In the genomic region with DNA sequence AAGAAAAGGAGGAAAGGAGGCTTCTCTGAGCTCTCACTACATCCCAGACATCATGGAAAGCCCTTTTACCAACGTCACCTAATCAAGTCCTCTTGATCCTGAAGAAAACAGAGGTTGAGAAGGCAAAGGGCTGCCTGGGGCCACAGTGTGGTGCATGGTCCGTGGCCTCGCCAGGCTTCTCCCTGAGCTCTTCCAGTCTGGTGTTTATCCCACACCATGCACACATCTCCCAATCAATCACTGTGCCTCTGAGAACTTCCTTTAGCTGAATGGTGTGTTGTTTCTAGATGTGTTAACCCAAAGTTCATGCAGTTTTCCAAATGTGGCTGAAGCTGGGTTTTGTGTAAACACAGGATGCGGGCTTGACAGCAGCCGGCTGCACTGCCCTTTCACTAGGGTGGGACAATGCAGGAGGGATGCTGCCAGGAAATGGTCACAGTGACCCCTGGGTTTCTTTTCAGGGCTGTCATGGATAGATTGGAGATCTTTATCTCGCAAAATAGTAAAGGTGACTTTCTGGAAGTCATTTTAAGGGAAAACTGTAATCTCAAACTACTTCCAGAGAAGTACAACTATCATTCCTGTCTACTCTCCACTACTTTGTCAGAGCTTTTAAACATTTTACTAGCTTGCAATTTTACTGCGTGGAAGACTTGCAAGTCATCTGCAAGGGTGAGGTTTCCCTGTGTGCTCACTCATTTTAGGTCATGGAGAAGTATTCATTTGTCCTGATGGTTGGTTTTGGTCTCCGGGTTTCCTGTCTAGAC, we compare ENCODE assay signal across 1 cellular context.
TF ChIP-seq lines count a peak whose summit lies in the region.

No MANE protein-coding gene starts in this region.

TF ChIP-seq in HepG2, 621 proteins besides CTCF, POLR2A, EP300 and RAD21 (continued from another document and continues in another):
- TF ChIP-seq, protein P1, sequence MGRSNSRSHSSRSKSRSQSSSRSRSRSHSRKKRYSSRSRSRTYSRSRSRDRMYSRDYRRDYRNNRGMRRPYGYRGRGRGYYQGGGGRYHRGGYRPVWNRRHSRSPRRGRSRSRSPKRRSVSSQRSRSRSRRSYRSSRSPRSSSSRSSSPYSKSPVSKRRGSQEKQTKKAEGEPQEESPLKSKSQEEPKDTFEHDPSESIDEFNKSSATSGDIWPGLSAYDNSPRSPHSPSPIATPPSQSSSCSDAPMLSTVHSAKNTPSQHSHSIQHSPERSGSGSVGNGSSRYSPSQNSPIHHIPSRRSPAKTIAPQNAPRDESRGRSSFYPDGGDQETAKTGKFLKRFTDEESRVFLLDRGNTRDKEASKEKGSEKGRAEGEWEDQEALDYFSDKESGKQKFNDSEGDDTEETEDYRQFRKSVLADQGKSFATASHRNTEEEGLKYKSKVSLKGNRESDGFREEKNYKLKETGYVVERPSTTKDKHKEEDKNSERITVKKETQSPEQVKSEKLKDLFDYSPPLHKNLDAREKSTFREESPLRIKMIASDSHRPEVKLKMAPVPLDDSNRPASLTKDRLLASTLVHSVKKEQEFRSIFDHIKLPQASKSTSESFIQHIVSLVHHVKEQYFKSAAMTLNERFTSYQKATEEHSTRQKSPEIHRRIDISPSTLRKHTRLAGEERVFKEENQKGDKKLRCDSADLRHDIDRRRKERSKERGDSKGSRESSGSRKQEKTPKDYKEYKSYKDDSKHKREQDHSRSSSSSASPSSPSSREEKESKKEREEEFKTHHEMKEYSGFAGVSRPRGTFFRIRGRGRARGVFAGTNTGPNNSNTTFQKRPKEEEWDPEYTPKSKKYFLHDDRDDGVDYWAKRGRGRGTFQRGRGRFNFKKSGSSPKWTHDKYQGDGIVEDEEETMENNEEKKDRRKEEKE (IDR thresholded peaks at IDR 0.05): no peak
- TF ChIP-seq ZNF660 (CRISPR knock-in tag; IDR thresholded peaks at IDR 0.05; ENCODE audit: borderline replicate concordance, low read depth): no peak
- TF ChIP-seq NCOA2 (CRISPR knock-in tag; IDR thresholded peaks at IDR 0.05): peak; percentile 99
- TF ChIP-seq NKX3-1 (CRISPR knock-in tag; IDR thresholded peaks at IDR 0.05): peak; percentile 61; the same call in 1 of the 2 replicates
- TF ChIP-seq ZKSCAN8 (CRISPR knock-in tag; IDR thresholded peaks at IDR 0.05; ENCODE audit: borderline replicate concordance): peak; percentile 98
- TF ChIP-seq ZNF547 (CRISPR knock-in tag; IDR thresholded peaks at IDR 0.05): peak; percentile 58; the same call in 1 of the 2 replicates
- no peak for TF ChIP-seq SRSF4 (IDR thresholded peaks at IDR 0.05; ENCODE audit: low read depth, low read length, poor library complexity, severe bottlenecking)
- peak; percentile 95; the same call in 1 of the 2 replicates for TF ChIP-seq ZNF772 (CRISPR knock-in tag; IDR thresholded peaks at IDR 0.05)
- TF ChIP-seq, protein P2, sequence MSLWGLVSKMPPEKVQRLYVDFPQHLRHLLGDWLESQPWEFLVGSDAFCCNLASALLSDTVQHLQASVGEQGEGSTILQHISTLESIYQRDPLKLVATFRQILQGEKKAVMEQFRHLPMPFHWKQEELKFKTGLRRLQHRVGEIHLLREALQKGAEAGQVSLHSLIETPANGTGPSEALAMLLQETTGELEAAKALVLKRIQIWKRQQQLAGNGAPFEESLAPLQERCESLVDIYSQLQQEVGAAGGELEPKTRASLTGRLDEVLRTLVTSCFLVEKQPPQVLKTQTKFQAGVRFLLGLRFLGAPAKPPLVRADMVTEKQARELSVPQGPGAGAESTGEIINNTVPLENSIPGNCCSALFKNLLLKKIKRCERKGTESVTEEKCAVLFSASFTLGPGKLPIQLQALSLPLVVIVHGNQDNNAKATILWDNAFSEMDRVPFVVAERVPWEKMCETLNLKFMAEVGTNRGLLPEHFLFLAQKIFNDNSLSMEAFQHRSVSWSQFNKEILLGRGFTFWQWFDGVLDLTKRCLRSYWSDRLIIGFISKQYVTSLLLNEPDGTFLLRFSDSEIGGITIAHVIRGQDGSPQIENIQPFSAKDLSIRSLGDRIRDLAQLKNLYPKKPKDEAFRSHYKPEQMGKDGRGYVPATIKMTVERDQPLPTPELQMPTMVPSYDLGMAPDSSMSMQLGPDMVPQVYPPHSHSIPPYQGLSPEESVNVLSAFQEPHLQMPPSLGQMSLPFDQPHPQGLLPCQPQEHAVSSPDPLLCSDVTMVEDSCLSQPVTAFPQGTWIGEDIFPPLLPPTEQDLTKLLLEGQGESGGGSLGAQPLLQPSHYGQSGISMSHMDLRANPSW (CRISPR knock-in tag; IDR thresholded peaks at IDR 0.05; ENCODE audit: borderline replicate concordance): peak; percentile 91; the same call in 1 of the 2 replicates
- peak; percentile 99 for TF ChIP-seq MEIS1 (CRISPR knock-in tag; IDR thresholded peaks at IDR 0.05; ENCODE audit: borderline replicate concordance)
- TF ChIP-seq, protein P3, sequence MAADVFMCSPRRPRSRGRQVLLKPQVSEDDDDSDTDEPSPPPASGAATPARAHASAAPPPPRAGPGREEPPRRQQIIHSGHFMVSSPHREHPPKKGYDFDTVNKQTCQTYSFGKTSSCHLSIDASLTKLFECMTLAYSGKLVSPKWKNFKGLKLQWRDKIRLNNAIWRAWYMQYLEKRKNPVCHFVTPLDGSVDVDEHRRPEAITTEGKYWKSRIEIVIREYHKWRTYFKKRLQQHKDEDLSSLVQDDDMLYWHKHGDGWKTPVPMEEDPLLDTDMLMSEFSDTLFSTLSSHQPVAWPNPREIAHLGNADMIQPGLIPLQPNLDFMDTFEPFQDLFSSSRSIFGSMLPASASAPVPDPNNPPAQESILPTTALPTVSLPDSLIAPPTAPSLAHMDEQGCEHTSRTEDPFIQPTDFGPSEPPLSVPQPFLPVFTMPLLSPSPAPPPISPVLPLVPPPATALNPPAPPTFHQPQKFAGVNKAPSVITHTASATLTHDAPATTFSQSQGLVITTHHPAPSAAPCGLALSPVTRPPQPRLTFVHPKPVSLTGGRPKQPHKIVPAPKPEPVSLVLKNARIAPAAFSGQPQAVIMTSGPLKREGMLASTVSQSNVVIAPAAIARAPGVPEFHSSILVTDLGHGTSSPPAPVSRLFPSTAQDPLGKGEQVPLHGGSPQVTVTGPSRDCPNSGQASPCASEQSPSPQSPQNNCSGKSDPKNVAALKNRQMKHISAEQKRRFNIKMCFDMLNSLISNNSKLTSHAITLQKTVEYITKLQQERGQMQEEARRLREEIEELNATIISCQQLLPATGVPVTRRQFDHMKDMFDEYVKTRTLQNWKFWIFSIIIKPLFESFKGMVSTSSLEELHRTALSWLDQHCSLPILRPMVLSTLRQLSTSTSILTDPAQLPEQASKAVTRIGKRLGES (CRISPR knock-in tag; IDR thresholded peaks at IDR 0.05; ENCODE audit: borderline replicate concordance): no peak
- TF ChIP-seq ZNF260 (CRISPR knock-in tag; IDR thresholded peaks at IDR 0.05; ENCODE audit: borderline replicate concordance, low read depth): no peak
- TF ChIP-seq ZBTB20 (CRISPR knock-in tag; IDR thresholded peaks at IDR 0.05; ENCODE audit: borderline replicate concordance, low read depth): peak; percentile 80; the same call in 1 of the 2 replicates
- TF ChIP-seq, protein P4, sequence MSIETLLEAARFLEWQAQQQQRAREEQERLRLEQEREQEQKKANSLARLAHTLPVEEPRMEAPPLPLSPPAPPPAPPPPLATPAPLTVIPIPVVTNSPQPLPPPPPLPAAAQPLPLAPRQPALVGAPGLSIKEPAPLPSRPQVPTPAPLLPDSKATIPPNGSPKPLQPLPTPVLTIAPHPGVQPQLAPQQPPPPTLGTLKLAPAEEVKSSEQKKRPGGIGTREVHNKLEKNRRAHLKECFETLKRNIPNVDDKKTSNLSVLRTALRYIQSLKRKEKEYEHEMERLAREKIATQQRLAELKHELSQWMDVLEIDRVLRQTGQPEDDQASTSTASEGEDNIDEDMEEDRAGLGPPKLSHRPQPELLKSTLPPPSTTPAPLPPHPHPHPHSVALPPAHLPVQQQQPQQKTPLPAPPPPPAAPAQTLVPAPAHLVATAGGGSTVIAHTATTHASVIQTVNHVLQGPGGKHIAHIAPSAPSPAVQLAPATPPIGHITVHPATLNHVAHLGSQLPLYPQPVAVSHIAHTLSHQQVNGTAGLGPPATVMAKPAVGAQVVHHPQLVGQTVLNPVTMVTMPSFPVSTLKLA (IDR thresholded peaks at IDR 0.05): peak; percentile 55
- TF ChIP-seq, protein P5, sequence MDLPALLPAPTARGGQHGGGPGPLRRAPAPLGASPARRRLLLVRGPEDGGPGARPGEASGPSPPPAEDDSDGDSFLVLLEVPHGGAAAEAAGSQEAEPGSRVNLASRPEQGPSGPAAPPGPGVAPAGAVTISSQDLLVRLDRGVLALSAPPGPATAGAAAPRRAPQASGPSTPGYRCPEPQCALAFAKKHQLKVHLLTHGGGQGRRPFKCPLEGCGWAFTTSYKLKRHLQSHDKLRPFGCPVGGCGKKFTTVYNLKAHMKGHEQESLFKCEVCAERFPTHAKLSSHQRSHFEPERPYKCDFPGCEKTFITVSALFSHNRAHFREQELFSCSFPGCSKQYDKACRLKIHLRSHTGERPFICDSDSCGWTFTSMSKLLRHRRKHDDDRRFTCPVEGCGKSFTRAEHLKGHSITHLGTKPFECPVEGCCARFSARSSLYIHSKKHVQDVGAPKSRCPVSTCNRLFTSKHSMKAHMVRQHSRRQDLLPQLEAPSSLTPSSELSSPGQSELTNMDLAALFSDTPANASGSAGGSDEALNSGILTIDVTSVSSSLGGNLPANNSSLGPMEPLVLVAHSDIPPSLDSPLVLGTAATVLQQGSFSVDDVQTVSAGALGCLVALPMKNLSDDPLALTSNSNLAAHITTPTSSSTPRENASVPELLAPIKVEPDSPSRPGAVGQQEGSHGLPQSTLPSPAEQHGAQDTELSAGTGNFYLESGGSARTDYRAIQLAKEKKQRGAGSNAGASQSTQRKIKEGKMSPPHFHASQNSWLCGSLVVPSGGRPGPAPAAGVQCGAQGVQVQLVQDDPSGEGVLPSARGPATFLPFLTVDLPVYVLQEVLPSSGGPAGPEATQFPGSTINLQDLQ (CRISPR knock-in tag; IDR thresholded peaks at IDR 0.05): peak; percentile 58; the same call in 1 of the 2 replicates
- TF ChIP-seq, protein P6, sequence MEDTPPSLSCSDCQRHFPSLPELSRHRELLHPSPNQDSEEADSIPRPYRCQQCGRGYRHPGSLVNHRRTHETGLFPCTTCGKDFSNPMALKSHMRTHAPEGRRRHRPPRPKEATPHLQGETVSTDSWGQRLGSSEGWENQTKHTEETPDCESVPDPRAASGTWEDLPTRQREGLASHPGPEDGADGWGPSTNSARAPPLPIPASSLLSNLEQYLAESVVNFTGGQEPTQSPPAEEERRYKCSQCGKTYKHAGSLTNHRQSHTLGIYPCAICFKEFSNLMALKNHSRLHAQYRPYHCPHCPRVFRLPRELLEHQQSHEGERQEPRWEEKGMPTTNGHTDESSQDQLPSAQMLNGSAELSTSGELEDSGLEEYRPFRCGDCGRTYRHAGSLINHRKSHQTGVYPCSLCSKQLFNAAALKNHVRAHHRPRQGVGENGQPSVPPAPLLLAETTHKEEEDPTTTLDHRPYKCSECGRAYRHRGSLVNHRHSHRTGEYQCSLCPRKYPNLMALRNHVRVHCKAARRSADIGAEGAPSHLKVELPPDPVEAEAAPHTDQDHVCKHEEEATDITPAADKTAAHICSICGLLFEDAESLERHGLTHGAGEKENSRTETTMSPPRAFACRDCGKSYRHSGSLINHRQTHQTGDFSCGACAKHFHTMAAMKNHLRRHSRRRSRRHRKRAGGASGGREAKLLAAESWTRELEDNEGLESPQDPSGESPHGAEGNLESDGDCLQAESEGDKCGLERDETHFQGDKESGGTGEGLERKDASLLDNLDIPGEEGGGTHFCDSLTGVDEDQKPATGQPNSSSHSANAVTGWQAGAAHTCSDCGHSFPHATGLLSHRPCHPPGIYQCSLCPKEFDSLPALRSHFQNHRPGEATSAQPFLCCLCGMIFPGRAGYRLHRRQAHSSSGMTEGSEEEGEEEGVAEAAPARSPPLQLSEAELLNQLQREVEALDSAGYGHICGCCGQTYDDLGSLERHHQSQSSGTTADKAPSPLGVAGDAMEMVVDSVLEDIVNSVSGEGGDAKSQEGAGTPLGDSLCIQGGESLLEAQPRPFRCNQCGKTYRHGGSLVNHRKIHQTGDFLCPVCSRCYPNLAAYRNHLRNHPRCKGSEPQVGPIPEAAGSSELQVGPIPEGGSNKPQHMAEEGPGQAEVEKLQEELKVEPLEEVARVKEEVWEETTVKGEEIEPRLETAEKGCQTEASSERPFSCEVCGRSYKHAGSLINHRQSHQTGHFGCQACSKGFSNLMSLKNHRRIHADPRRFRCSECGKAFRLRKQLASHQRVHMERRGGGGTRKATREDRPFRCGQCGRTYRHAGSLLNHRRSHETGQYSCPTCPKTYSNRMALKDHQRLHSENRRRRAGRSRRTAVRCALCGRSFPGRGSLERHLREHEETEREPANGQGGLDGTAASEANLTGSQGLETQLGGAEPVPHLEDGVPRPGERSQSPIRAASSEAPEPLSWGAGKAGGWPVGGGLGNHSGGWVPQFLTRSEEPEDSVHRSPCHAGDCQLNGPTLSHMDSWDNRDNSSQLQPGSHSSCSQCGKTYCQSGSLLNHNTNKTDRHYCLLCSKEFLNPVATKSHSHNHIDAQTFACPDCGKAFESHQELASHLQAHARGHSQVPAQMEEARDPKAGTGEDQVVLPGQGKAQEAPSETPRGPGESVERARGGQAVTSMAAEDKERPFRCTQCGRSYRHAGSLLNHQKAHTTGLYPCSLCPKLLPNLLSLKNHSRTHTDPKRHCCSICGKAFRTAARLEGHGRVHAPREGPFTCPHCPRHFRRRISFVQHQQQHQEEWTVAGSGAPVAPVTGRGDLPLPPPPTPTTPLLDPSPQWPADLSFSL (CRISPR knock-in tag; IDR thresholded peaks at IDR 0.05): peak; percentile 91; the same call in 1 of the 2 replicates
- TF ChIP-seq KMT2A (CRISPR knock-in tag; IDR thresholded peaks at IDR 0.05): peak; percentile 78
- TF ChIP-seq SUZ12 (IDR thresholded peaks at IDR 0.05; ENCODE audit: low read depth, low read length): no peak
- TF ChIP-seq ZMYM3 (CRISPR knock-in tag; IDR thresholded peaks at IDR 0.05): peak; percentile 90; the same call in 1 of the 2 replicates
- no peak for TF ChIP-seq ADNP (CRISPR knock-in tag; IDR thresholded peaks at IDR 0.05)
- TF ChIP-seq, protein P7, sequence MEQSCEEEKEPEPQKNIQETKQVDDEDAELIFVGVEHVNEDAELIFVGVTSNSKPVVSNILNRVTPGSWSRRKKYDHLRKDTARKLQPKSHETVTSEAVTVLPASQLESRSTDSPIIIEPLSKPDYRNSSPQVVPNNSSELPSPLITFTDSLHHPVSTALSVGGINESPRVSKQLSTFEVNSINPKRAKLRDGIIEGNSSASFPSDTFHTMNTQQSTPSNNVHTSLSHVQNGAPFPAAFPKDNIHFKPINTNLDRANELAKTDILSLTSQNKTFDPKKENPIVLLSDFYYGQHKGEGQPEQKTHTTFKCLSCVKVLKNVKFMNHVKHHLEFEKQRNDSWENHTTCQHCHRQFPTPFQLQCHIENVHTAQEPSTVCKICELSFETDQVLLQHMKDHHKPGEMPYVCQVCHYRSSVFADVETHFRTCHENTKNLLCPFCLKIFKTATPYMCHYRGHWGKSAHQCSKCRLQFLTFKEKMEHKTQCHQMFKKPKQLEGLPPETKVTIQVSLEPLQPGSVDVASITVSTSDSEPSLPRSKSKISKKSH (CRISPR knock-in tag; IDR thresholded peaks at IDR 0.05; ENCODE audit: borderline replicate concordance): peak; percentile 39; the same call in 1 of the 2 replicates
- TF ChIP-seq RFX1 (IDR thresholded peaks at IDR 0.05): no peak
- peak; percentile 55 for TF ChIP-seq NFYC (CRISPR knock-in tag; IDR thresholded peaks at IDR 0.05)
- peak; percentile 99 for TF ChIP-seq MEIS2 (CRISPR knock-in tag; IDR thresholded peaks at IDR 0.05)
- no peak for TF ChIP-seq GLI4 (CRISPR knock-in tag; IDR thresholded peaks at IDR 0.05; ENCODE audit: borderline replicate concordance)
- peak; percentile 81; the same call in 1 of the 2 replicates for TF ChIP-seq RFXAP (CRISPR knock-in tag; IDR thresholded peaks at IDR 0.05; ENCODE audit: borderline replicate concordance)
